Comparison of ENCODE assay signal across 9 cellular contexts in the genomic region with DNA sequence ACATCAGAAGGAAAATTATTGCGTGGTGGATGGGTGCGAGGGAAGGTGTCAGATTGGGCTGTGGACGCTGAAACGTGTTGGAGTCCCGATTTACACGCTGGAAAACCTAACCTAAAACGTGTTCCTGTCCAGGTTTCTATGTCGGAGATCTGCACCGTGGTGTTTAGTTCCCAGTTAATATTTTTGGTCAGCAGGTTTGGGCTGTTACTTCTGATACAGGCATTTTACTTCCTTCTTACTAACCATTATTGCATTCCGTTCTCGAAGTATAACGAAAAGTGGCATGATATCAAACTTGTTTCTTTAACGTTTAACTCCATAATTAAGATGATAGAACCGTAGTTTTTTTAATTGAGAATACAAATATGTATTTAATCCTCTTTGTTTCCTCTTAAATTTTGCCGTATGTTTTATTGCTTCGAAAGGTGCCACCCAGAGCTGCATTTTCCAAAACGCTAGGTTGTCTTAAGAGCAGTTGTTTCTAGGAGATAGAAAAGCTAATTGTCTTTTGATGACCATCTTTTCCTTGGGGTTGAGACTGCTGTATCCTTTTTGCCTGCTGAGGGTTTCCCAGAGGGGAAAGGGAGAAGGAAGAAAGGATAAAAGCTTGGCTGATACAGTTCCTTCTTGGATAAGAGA. TPM values are rescaled to one million over a fixed set of nuclear protein-coding genes. Genes with fewer than 3 reads are reported as not detected.
A peak's percentile ranks its signal among the peaks of the same experiment; 100 is the strongest.
DNase-seq lines count a peak whose midpoint lies in the region; ATAC-seq and TF ChIP-seq lines count a peak whose summit lies in the region.
"Had no signal": no experiment of that assay in that cellular context is flagged by ENCODE, and none has a peak within 500 bp of the region (broad histone marks: within the 10 kb centered on the region; RNA-seq: fewer than 3 reads in every experiment).

No MANE protein-coding gene starts in this region.

- peaks cover 15% of the 10 kb centered on the region for H4K20me1 ChIP-seq in DND-41 (ENCODE audit: insufficient read depth, low read length)

- WGBS in ovary, 3 donors = 32 to 38% (median 33%) methylated on average over 17 of the region's 17 CpGs

- H3K79me2 ChIP-seq in DND-41 (ENCODE audit: insufficient read depth, low read length) = peaks cover 44% of the 10 kb centered on the region

- intact Hi-C loops in Panc1 (cut with micrococcal nuclease; ENCODE audit: unreplicated experiment) (no loop called here), ovary (cut with DNase I) (loop anchor here in 2 of 4 donors (10.0 kb wide), 2 partner anchors 49 to 59 kb away; no protein-coding TSS in a partner anchor), posterior vena cava (cut with DNase I) (no loop called here)

- H3K9ac ChIP-seq in DND-41 (ENCODE audit: low read depth, low read length) = peak overlapping the region; percentile 75

- H3K36me3 ChIP-seq in DND-41 (ENCODE audit: insufficient read depth, low read length) = no peaks in the 10 kb centered on the region; the same call in 1 of the 2 replicates
- H3K36me3 ChIP-seq in Panc1 (ENCODE audit: control insufficient read depth, insufficient read depth, low read length) = no peaks in the 10 kb centered on the region
- no peaks in the 10 kb centered on the region for H3K36me3 ChIP-seq in ovary

- in situ Hi-C loops in Panc1 (cut with HindIII; ENCODE audit: low pct_unique_long_range_greater_than_20kb, low sequenced_read_pairs) = no loop called here

- peak overlapping the region; percentile 97 for H3K4me2 ChIP-seq in DND-41 (ENCODE audit: insufficient read depth, low read length)

- TF ChIP-seq CTCF in DND-41 (IDR thresholded peaks at IDR 0.05; ENCODE audit: borderline replicate concordance, extremely low read depth, low read length, poor library complexity, severe bottlenecking) (no peak), Panc1 (IDR thresholded peaks at IDR 0.05) (no peak), epithelial cell of esophagus (IDR thresholded peaks at IDR 0.05; ENCODE audit: insufficient read depth, low read depth, low read length, missing control alignments) (no peak), ovary (IDR thresholded peaks at IDR 0.05) (no peak), GM10266 (IDR thresholded peaks at IDR 0.05; ENCODE audit: control insufficient read depth, insufficient read depth, low read depth, missing control alignments) (no peak)

- POLR2A ChIA-PET in Panc1 (lab: Charles Lee) = no interaction called here

- ATAC-seq in DND-41 (ENCODE audit: insufficient read depth, low read depth) (no peak), Panc1 (no peak), HG02798 (IDR thresholded peaks at IDR 0.05; ENCODE audit: poor library complexity, unreplicated experiment) (no peak)

- peaks cover 8% of the 10 kb centered on the region for H3K27me3 ChIP-seq in DND-41 (ENCODE audit: insufficient read depth, low read length, poor library complexity)
- H3K27me3 ChIP-seq in Panc1 (ENCODE audit: control insufficient read depth, insufficient read depth, low read length) = no peaks in the 10 kb centered on the region
- H3K27me3 ChIP-seq in ovary = no peaks in the 10 kb centered on the region

- no TSS peak for BruUV-seq in Panc1 (replicated peaks; lab: Mats Ljungman, UMichigan)

- H3K27ac ChIP-seq in DND-41 (ENCODE audit: low read length) (peak overlapping the region; percentile 55; the same call in 1 of the 2 replicates), Panc1 (ENCODE audit: low read length) (peak overlapping the region; percentile 29), ovary (no peak overlapping the region)

- TF ChIP-seq EP300 in ovary (IDR thresholded peaks at IDR 0.05) = no peak

- CTCF ChIA-PET in Panc1 (lab: Charles Lee) = no interaction called here

- no peak for TF ChIP-seq POLR2A in ovary (IDR thresholded peaks at IDR 0.05)

- H3K9me3 ChIP-seq in DND-41 (ENCODE audit: insufficient read depth, low read length, severe bottlenecking) (no peaks in the 10 kb centered on the region), Panc1 (ENCODE audit: control insufficient read depth, insufficient read depth, low read depth, low read length) (no peaks in the 10 kb centered on the region), ovary (no peaks in the 10 kb centered on the region)

- peak overlapping the region; percentile 54 to 93; a peak in 3 of 4 replicates for H3K4me3 ChIP-seq in DND-41 (ENCODE audit: low read depth in 1 of 2, low read length in 2 of 2)
- peak overlapping the region; percentile 53 to 62 for H3K4me3 ChIP-seq in Panc1 (ENCODE audit: low read depth in 2 of 2, low read length in 2 of 2)
- H3K4me3 ChIP-seq in epithelial cell of esophagus (ENCODE audit: low read length) = peak overlapping the region; percentile 63
- H3K4me3 ChIP-seq in ovary = peak overlapping the region; percentile 64

- H3K4me1 ChIP-seq in DND-41 (ENCODE audit: insufficient read depth, low read length) = peaks cover 66% of the 10 kb centered on the region
- H3K4me1 ChIP-seq in Panc1 (ENCODE audit: control insufficient read depth, insufficient read depth, low read length) = peaks cover 11% of the 10 kb centered on the region
- H3K4me1 ChIP-seq in ovary (ENCODE audit: insufficient read depth) = peaks cover 3% of the 10 kb centered on the region

- H2AFZ ChIP-seq in DND-41 (ENCODE audit: low read depth, low read length) = peak overlapping the region; percentile 76; the same call in 1 of the 2 replicates

- DNase-seq in DND-41 (no peak), Panc1 (ENCODE audit: low read depth, low spot score) (no peak), epithelial cell of esophagus (ENCODE audit: low read depth) (peak; percentile 32), ovary (no peak), posterior vena cava (ENCODE audit: low spot score) (no peak), GM10266 (ENCODE audit: extremely low spot score) (no peak), NCI-H1048 (lab: John Stamatoyannopoulos, UW) (no peak)
- DNase-seq: T1000 had no signal

RNA-seq across cellular contexts. Expression of a gene that starts 1.3 kb away (rescaled TPM):
- total RNA-seq in Panc1 (2021; ENCODE audit: unreplicated experiment) (15.0 TPM), ovary (10 to 100 TPM in 5 of 7 donors, 1 to 10 TPM in 2; 6.4 to 23.7 (median 16.3) TPM), posterior vena cava (10 to 100 TPM; 72.4 to 85.6 TPM)
- polyA plus RNA-seq in Panc1 (2012; ENCODE audit: insufficient read length) = 9.3 TPM
- polyA plus RNA-seq in ovary = 10 to 100 TPM in 1 of 2 donors, 1 to 10 TPM in 1; 6.0 to 22.3 TPM

Comparison
In these comparisons a context has a peak if more than half of its experiments do, and no peak if none do; other contexts are left out.
1. H3K27ac ChIP-seq: peak in DND-41 (single experiment) and Panc1 (single experiment); none in ovary (0 of 2).
2. Peak in every context shown above with its lines, with median percentiles within 50 percentile points of each other: H3K4me3 ChIP-seq.